Comparison of ENCODE assay signal across 15 cellular contexts in genomic region chr11:73652046-73652730, GRCh38. TPM values are rescaled to one million over a fixed set of nuclear protein-coding genes. Genes with fewer than 3 reads are reported as not detected.
DNase-seq lines count a peak whose midpoint lies in the region; ATAC-seq and TF ChIP-seq lines count a peak whose summit lies in the region.
"Had no signal": no experiment of that assay in that cellular context is flagged by ENCODE, and none has a peak within 500 bp of the region (broad histone marks: within the 10 kb centered on the region; RNA-seq: fewer than 3 reads in every experiment).

No MANE protein-coding gene starts in this region.

- H3K27me3 ChIP-seq in testis = no peaks in the 10 kb centered on the region
- H3K27me3 ChIP-seq in BE2C = no peaks in the 10 kb centered on the region

- H3K9me3 ChIP-seq in testis (no peaks in the 10 kb centered on the region), BE2C (no peaks in the 10 kb centered on the region)

- H3K36me3 ChIP-seq in testis (ENCODE audit: low read depth, missing control alignments) (no peaks in the 10 kb centered on the region), BE2C (no peaks in the 10 kb centered on the region)

- 51 to 55% methylated on average over 8 of the region's 8 CpGs for WGBS in testis, 2 donors

- peak; percentile 29 for ATAC-seq in left colon

- TF ChIP-seq POLR2A in testis (IDR thresholded peaks at IDR 0.05) = no peak

- intact Hi-C loops in left colon (cut with DNase I, micrococcal nuclease) (loop anchor here in 1 of 2 donors (10.0 kb wide), 1 partner anchor 247 kb away; no protein-coding TSS in a partner anchor), testis (cut with DNase I; ENCODE audit: low total_unique reads) (loop anchor here (10.0 kb wide), 1 partner anchor 257 kb away; no protein-coding TSS in a partner anchor)

- H3K27ac ChIP-seq in testis = peak overlapping the region in 1 of 2 donors; percentile 55
- H3K27ac ChIP-seq: 22Rv1, SK-N-MC had no signal

- H3K4me1 ChIP-seq in testis = peaks cover 14% of the 10 kb centered on the region
- H3K4me1 ChIP-seq in BE2C = no peaks in the 10 kb centered on the region; the same call in 1 of the 2 replicates

- H3K4me3 ChIP-seq in testis (no peak overlapping the region), BE2C (ENCODE audit: low read depth, low read length) (no peak overlapping the region)
- H3K4me3 ChIP-seq: SK-N-MC had no signal

- TF ChIP-seq CTCF in testis (IDR thresholded peaks at IDR 0.05) (no peak), BE2C (IDR thresholded peaks at IDR 0.05; ENCODE audit: low read depth, low read length) (no peak)

- DNase-seq in DMS53 (lab: John Stamatoyannopoulos, UW) (peak; percentile 67), DMS53 treated with DMSO at 0.1 percent for 48 hours (lab: John Stamatoyannopoulos, UW; ENCODE audit: unreplicated experiment) (no peak), astrocyte of the hippocampus (ENCODE audit: low read depth, low spot score) (peak; percentile 55), left colon (no peak), testis (peak; percentile 91), HPDE6-E6E7 (ENCODE audit: extremely low spot score) (no peak), BE2C (no peak)
- DNase-seq in activated CD4-positive, CD25-positive, alpha-beta regulatory T cell treated with anti-CD3 and anti-CD28 coated beads, Interleukin-2, amount 50 U/mL, for 72 hours = no peak
- DNase-seq: activated CD4-positive, alpha-beta T cell treated with anti-CD3 and anti-CD28 coated beads, Interleukin-2, amount 50 U/mL, for 48 hours; activated naive CD8-positive, alpha-beta T cell treated with anti-CD3 and anti-CD28 coated beads, Interleukin-2, amount 10 ng/mL, durations not matched to agents 7 days and 5 days; DMS 273 treated with DMSO at 0.1 percent for 48 hours; NCI-H446; stimulated activated CD4-positive, alpha-beta T cell treated with anti-CD3 and anti-CD28 coated beads, Interleukin-2, amount 100 ng/mL, for 48 hours had no signal

RNA-seq across cellular contexts. Expression of gene PLEKHB1, which starts 5.8 kb away (rescaled TPM):
- total RNA-seq in left colon = 10 to 100 TPM; 11.9 to 15.7 TPM
- 10 to 100 TPM; 62.1 to 71.5 TPM for total RNA-seq in testis
- 54.9 TPM for polyA plus RNA-seq in testis (ENCODE audit: insufficient read depth, low read depth, low replicate concordance)
- polyA plus RNA-seq in BE2C (2012; ENCODE audit: insufficient read depth, insufficient read length, low read depth) = 0.48 TPM

RNA-seq across cellular contexts. Expression of gene FAM168A, which starts 54.3 kb away (rescaled TPM):
- total RNA-seq in left colon (10 to 100 TPM; 18.8 to 23.3 TPM), testis (10 to 100 TPM; 29.8 to 30.2 TPM)
- 20.1 TPM for polyA plus RNA-seq in testis (ENCODE audit: insufficient read depth, low read depth, low replicate concordance)
- 32.2 TPM for polyA plus RNA-seq in BE2C (2012; ENCODE audit: insufficient read depth, insufficient read length, low read depth)

Comparison
In these comparisons a context has a peak if more than half of its experiments do, and no peak if none do; other contexts are left out.
1. DNase-seq: peak in DMS53 (single experiment), astrocyte of the hippocampus (single experiment) and testis (single experiment); none in DMS53 treated with DMSO at 0.1 percent for 48 hours (single experiment), left colon (0 of 2), HPDE6-E6E7 (single experiment), BE2C (single experiment) and activated CD4-positive, CD25-positive, alpha-beta regulatory T cell treated with anti-CD3 and anti-CD28 coated beads, Interleukin-2, amount 50 U/mL, for 72 hours (single experiment).